In the genomic region with DNA sequence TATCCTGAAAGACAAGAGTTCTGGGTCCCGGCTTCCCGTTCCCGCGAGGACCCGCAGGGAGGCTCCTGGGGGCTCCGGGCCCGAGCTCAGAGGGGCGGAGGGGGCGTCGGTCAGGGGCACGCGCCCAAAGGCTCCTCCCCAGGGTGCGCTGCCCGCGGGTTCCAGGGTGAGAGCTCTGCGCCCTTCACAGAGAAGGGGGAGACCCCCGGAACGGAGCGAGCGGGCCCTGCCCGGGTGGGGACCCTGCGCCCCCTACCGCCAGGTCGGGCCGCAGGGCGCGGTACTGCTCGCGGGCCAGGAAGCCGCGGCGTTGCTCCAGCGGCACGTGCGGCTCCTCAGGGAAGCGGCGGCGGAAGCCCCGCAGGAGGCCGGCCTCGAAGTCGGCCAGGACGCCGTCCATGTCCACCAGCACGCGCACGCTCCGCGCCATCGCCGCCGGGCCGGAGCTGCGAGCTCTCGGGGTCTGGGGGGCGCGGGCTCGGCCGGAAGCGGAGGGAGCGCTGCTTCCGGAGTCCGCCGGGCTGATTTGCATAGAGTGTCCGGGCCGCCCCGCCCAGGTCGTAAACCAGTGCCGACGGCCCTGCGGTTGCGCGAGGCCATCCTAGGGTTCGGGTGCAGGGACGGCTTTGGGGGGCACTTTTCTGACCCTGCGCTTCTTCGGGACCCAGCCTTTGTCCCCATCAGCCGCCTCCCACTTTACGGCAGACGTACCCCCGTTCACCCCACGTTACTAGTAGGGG, we compare ENCODE assay signal across 1 cellular context.
TF ChIP-seq lines count a peak whose summit lies in the region.

A gene (minus strand): TSS at position 465 of the 740 bp plus-strand sequence. CDS start 35 bp downstream, at position 430.

TF ChIP-seq in HepG2, 621 proteins besides CTCF, POLR2A, EP300 and RAD21 (continued from another document and continues in another):
- TF ChIP-seq, protein P1, sequence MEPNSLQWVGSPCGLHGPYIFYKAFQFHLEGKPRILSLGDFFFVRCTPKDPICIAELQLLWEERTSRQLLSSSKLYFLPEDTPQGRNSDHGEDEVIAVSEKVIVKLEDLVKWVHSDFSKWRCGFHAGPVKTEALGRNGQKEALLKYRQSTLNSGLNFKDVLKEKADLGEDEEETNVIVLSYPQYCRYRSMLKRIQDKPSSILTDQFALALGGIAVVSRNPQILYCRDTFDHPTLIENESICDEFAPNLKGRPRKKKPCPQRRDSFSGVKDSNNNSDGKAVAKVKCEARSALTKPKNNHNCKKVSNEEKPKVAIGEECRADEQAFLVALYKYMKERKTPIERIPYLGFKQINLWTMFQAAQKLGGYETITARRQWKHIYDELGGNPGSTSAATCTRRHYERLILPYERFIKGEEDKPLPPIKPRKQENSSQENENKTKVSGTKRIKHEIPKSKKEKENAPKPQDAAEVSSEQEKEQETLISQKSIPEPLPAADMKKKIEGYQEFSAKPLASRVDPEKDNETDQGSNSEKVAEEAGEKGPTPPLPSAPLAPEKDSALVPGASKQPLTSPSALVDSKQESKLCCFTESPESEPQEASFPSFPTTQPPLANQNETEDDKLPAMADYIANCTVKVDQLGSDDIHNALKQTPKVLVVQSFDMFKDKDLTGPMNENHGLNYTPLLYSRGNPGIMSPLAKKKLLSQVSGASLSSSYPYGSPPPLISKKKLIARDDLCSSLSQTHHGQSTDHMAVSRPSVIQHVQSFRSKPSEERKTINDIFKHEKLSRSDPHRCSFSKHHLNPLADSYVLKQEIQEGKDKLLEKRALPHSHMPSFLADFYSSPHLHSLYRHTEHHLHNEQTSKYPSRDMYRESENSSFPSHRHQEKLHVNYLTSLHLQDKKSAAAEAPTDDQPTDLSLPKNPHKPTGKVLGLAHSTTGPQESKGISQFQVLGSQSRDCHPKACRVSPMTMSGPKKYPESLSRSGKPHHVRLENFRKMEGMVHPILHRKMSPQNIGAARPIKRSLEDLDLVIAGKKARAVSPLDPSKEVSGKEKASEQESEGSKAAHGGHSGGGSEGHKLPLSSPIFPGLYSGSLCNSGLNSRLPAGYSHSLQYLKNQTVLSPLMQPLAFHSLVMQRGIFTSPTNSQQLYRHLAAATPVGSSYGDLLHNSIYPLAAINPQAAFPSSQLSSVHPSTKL (CRISPR knock-in tag; IDR thresholded peaks at IDR 0.05), result peak; percentile 62; the same call in 1 of the 2 replicates
- no peak for TF ChIP-seq HOXA7 (CRISPR knock-in tag; IDR thresholded peaks at IDR 0.05)
- TF ChIP-seq MEF2D (CRISPR knock-in tag; IDR thresholded peaks at IDR 0.05), result peak; percentile 6; the same call in 1 of the 2 replicates
- peak; percentile 85; the same call in 1 of the 2 replicates for TF ChIP-seq SRY (CRISPR knock-in tag; IDR thresholded peaks at IDR 0.05)
- no peak for TF ChIP-seq ZFAT (CRISPR knock-in tag; conservative IDR thresholded peaks at IDR 0.05)
- no peak for TF ChIP-seq NR2F2 (IDR thresholded peaks at IDR 0.05; ENCODE audit: borderline replicate concordance, low read depth)
- no peak for TF ChIP-seq SRSF9 (IDR thresholded peaks at IDR 0.05; ENCODE audit: borderline replicate concordance, insufficient read depth, low read depth, low read length, poor library complexity, severe bottlenecking)
- TF ChIP-seq, protein P2, sequence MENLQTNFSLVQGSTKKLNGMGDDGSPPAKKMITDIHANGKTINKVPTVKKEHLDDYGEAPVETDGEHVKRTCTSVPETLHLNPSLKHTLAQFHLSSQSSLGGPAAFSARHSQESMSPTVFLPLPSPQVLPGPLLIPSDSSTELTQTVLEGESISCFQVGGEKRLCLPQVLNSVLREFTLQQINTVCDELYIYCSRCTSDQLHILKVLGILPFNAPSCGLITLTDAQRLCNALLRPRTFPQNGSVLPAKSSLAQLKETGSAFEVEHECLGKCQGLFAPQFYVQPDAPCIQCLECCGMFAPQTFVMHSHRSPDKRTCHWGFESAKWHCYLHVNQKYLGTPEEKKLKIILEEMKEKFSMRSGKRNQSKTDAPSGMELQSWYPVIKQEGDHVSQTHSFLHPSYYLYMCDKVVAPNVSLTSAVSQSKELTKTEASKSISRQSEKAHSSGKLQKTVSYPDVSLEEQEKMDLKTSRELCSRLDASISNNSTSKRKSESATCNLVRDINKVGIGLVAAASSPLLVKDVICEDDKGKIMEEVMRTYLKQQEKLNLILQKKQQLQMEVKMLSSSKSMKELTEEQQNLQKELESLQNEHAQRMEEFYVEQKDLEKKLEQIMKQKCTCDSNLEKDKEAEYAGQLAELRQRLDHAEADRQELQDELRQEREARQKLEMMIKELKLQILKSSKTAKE (CRISPR knock-in tag; IDR thresholded peaks at IDR 0.05; ENCODE audit: borderline replicate concordance), result no peak
- no peak for TF ChIP-seq SYNCRIP (IDR thresholded peaks at IDR 0.05; ENCODE audit: insufficient read depth, low read depth, low read length)
- peak; percentile 73; the same call in 1 of the 2 replicates for TF ChIP-seq RELA (CRISPR knock-in tag; IDR thresholded peaks at IDR 0.05)
- no peak for TF ChIP-seq ATAD3A (CRISPR knock-in tag; IDR thresholded peaks at IDR 0.05)
- TF ChIP-seq, protein P3, sequence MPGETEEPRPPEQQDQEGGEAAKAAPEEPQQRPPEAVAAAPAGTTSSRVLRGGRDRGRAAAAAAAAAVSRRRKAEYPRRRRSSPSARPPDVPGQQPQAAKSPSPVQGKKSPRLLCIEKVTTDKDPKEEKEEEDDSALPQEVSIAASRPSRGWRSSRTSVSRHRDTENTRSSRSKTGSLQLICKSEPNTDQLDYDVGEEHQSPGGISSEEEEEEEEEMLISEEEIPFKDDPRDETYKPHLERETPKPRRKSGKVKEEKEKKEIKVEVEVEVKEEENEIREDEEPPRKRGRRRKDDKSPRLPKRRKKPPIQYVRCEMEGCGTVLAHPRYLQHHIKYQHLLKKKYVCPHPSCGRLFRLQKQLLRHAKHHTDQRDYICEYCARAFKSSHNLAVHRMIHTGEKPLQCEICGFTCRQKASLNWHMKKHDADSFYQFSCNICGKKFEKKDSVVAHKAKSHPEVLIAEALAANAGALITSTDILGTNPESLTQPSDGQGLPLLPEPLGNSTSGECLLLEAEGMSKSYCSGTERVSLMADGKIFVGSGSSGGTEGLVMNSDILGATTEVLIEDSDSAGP (CRISPR knock-in tag; IDR thresholded peaks at IDR 0.05; ENCODE audit: borderline replicate concordance), result peak; percentile 80; the same call in 1 of the 2 replicates
- TF ChIP-seq HNRNPLL (IDR thresholded peaks at IDR 0.05; ENCODE audit: low read depth, low read length, poor library complexity, severe bottlenecking), result peak; percentile 94
- peak; percentile 90; the same call in 1 of the 2 replicates for TF ChIP-seq ZNF556 (CRISPR knock-in tag; IDR thresholded peaks at IDR 0.05; ENCODE audit: borderline replicate concordance)
- 0 out of 2 replicates have a peak, but pooled peaks have one; percentile 63 for TF ChIP-seq ZNF30 (CRISPR knock-in tag; IDR thresholded peaks at IDR 0.05)
- TF ChIP-seq, protein P4, sequence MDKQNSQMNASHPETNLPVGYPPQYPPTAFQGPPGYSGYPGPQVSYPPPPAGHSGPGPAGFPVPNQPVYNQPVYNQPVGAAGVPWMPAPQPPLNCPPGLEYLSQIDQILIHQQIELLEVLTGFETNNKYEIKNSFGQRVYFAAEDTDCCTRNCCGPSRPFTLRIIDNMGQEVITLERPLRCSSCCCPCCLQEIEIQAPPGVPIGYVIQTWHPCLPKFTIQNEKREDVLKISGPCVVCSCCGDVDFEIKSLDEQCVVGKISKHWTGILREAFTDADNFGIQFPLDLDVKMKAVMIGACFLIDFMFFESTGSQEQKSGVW (CRISPR knock-in tag; IDR thresholded peaks at IDR 0.05; ENCODE audit: borderline replicate concordance), result peak; percentile 72; the same call in 1 of the 2 replicates
- TF ChIP-seq ONECUT2 (CRISPR knock-in tag; IDR thresholded peaks at IDR 0.05), result peak; percentile 54; the same call in 1 of the 2 replicates
- TF ChIP-seq, protein P5, sequence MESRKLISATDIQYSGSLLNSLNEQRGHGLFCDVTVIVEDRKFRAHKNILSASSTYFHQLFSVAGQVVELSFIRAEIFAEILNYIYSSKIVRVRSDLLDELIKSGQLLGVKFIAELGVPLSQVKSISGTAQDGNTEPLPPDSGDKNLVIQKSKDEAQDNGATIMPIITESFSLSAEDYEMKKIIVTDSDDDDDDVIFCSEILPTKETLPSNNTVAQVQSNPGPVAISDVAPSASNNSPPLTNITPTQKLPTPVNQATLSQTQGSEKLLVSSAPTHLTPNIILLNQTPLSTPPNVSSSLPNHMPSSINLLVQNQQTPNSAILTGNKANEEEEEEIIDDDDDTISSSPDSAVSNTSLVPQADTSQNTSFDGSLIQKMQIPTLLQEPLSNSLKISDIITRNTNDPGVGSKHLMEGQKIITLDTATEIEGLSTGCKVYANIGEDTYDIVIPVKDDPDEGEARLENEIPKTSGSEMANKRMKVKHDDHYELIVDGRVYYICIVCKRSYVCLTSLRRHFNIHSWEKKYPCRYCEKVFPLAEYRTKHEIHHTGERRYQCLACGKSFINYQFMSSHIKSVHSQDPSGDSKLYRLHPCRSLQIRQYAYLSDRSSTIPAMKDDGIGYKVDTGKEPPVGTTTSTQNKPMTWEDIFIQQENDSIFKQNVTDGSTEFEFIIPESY (CRISPR knock-in tag; IDR thresholded peaks at IDR 0.05), result no peak
- TF ChIP-seq PPARG (CRISPR knock-in tag; conservative IDR thresholded peaks at IDR 0.05), result peak; percentile 79
- TF ChIP-seq MAFK (conservative IDR thresholded peaks at IDR 0.05 in 1 of 2, IDR thresholded peaks at IDR 0.05 in 1 of 2; ENCODE audit: low read length in 2 of 2), result no peak
- no peak for TF ChIP-seq ZNF629 (CRISPR knock-in tag; conservative IDR thresholded peaks at IDR 0.05)
- TF ChIP-seq SNAI1 (CRISPR knock-in tag; IDR thresholded peaks at IDR 0.05; ENCODE audit: borderline replicate concordance), result peak; percentile 60; the same call in 1 of the 2 replicates
- no peak for TF ChIP-seq ZNF891 (CRISPR knock-in tag; IDR thresholded peaks at IDR 0.05)
- TF ChIP-seq WIZ (CRISPR knock-in tag; IDR thresholded peaks at IDR 0.05), result peak; percentile 33; the same call in 1 of the 2 replicates
- no peak; the same call in 1 of the 2 replicates for TF ChIP-seq ZNF136 (CRISPR knock-in tag; IDR thresholded peaks at IDR 0.05; ENCODE audit: low read depth)
- no peak; the same call in 1 of the 2 replicates for TF ChIP-seq NFIC (IDR thresholded peaks at IDR 0.05; ENCODE audit: low read length)
- no peak for TF ChIP-seq ZFP36L1 (CRISPR knock-in tag; IDR thresholded peaks at IDR 0.05)
- TF ChIP-seq ZNF160 (CRISPR knock-in tag; IDR thresholded peaks at IDR 0.05), result peak; percentile 46; the same call in 1 of the 2 replicates
- peak; percentile 80 for TF ChIP-seq ELF3 (CRISPR knock-in tag; IDR thresholded peaks at IDR 0.05)
- no peak for TF ChIP-seq SNRNP70 (IDR thresholded peaks at IDR 0.05; ENCODE audit: low read depth, low read length)
- no peak; the same call in 1 of the 2 replicates for TF ChIP-seq SATB2 (CRISPR knock-in tag; IDR thresholded peaks at IDR 0.05)
- TF ChIP-seq, protein P6, sequence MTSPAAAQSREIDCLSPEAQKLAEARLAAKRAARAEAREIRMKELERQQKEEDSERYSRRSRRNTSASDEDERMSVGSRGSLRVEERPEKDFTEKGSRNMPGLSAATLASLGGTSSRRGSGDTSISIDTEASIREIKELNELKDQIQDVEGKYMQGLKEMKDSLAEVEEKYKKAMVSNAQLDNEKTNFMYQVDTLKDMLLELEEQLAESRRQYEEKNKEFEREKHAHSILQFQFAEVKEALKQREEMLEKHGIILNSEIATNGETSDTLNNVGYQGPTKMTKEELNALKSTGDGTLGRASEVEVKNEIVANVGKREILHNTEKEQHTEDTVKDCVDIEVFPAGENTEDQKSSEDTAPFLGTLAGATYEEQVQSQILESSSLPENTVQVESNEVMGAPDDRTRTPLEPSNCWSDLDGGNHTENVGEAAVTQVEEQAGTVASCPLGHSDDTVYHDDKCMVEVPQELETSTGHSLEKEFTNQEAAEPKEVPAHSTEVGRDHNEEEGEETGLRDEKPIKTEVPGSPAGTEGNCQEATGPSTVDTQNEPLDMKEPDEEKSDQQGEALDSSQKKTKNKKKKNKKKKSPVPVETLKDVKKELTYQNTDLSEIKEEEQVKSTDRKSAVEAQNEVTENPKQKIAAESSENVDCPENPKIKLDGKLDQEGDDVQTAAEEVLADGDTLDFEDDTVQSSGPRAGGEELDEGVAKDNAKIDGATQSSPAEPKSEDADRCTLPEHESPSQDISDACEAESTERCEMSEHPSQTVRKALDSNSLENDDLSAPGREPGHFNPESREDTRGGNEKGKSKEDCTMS (CRISPR knock-in tag; conservative IDR thresholded peaks at IDR 0.05), result no peak; the same call in 1 of the 2 replicates
- no peak; the same call in 1 of the 2 replicates for TF ChIP-seq FOXM1 (CRISPR knock-in tag; IDR thresholded peaks at IDR 0.05)
- peak; percentile 95 for TF ChIP-seq ZFX (CRISPR knock-in tag; IDR thresholded peaks at IDR 0.05; ENCODE audit: low read depth)
- no peak for TF ChIP-seq ZNF841 (CRISPR knock-in tag; IDR thresholded peaks at IDR 0.05; ENCODE audit: borderline replicate concordance)
- TF ChIP-seq ZNF83 (CRISPR knock-in tag; IDR thresholded peaks at IDR 0.05; ENCODE audit: borderline replicate concordance), result 0 out of 2 replicates have a peak, but pooled peaks have one; percentile 57
- no peak for TF ChIP-seq IKZF1 (IDR thresholded peaks at IDR 0.05)
- TF ChIP-seq EEA1 (CRISPR knock-in tag; IDR thresholded peaks at IDR 0.05; ENCODE audit: borderline replicate concordance), result peak; percentile 92
- TF ChIP-seq REXO4 (CRISPR knock-in tag; IDR thresholded peaks at IDR 0.05; ENCODE audit: borderline replicate concordance), result 0 out of 2 replicates have a peak, but pooled peaks have one; percentile 76
- TF ChIP-seq HDAC6 (IDR thresholded peaks at IDR 0.05; ENCODE audit: low read depth, low read length), result no peak
- TF ChIP-seq, protein P7, sequence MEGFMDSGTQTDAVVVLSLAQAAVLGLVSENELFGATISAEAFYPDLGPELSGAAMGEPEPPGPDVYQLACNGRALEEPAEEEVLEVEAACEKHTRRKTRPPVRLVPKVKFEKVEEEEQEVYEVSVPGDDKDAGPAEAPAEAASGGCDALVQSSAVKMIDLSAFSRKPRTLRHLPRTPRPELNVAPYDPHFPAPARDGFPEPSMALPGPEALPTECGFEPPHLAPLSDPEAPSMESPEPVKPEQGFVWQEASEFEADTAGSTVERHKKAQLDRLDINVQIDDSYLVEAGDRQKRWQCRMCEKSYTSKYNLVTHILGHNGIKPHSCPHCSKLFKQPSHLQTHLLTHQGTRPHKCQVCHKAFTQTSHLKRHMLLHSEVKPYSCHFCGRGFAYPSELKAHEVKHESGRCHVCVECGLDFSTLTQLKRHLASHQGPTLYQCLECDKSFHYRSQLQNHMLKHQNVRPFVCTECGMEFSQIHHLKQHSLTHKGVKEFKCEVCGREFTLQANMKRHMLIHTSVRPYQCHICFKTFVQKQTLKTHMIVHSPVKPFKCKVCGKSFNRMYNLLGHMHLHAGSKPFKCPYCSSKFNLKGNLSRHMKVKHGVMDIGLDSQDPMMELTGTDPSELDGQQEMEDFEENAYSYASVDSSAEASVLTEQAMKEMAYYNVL (CRISPR knock-in tag; IDR thresholded peaks at IDR 0.05; ENCODE audit: borderline replicate concordance), result 0 out of 2 replicates have a peak, but pooled peaks have one; percentile 56
- no peak; the same call in 1 of the 2 replicates for TF ChIP-seq ZNF138 (CRISPR knock-in tag; IDR thresholded peaks at IDR 0.05; ENCODE audit: low read depth)
- no peak for TF ChIP-seq MAFF (IDR thresholded peaks at IDR 0.05; ENCODE audit: low read depth, low read length)
- TF ChIP-seq ZNF746 (CRISPR knock-in tag; IDR thresholded peaks at IDR 0.05), result peak; percentile 45
- TF ChIP-seq CENPT (CRISPR knock-in tag; IDR thresholded peaks at IDR 0.05; ENCODE audit: low read depth), result peak; percentile 97
- TF ChIP-seq CAMTA2 (CRISPR knock-in tag; IDR thresholded peaks at IDR 0.05; ENCODE audit: borderline replicate concordance), result peak; percentile 80
- no peak; the same call in 1 of the 2 replicates for TF ChIP-seq ZZZ3 (CRISPR knock-in tag; IDR thresholded peaks at IDR 0.05; ENCODE audit: borderline replicate concordance)
